In genomic region chr12:111824312-111824711, GRCh38 we compare ENCODE assay signal across 2 cellular contexts.
TF ChIP-seq lines count a peak whose summit lies in the region.

No MANE protein-coding gene starts in this region.

TF ChIP-seq in HEK293, 187 proteins besides CTCF, POLR2A, EP300 and RAD21:
- peak; percentile 82 for TF ChIP-seq ZNF654 (tag by site-specific recombination; IDR thresholded peaks at IDR 0.05; ENCODE audit: low read depth)

TF ChIP-seq in K562, 482 proteins besides CTCF, POLR2A, EP300 and RAD21:
- peak; percentile 35; the same call in 1 of the 2 replicates for TF ChIP-seq SMC3 (conservative IDR thresholded peaks at IDR 0.05; ENCODE audit: insufficient read depth, low read depth, low read length)
